ENCODE assay signal across 14 cellular contexts in genomic region chr9:79630521-79631403, GRCh38. TPM values are rescaled to one million over a fixed set of nuclear protein-coding genes. Genes with fewer than 3 reads are reported as not detected.
DNase-seq lines count a peak whose midpoint lies in the region; ATAC-seq, FAIRE-seq and TF ChIP-seq lines count a peak whose summit lies in the region.
"Had no signal": no experiment of that assay in that cellular context is flagged by ENCODE, and none has a peak within 500 bp of the region (broad histone marks: within the 10 kb centered on the region; RNA-seq: fewer than 3 reads in every experiment).

No MANE protein-coding gene starts in this region.

- peaks cover 2% of the 10 kb centered on the region for H3K9me3 Mint-ChIP-seq in glutamatergic neuron (ENCODE audit: unreplicated experiment)
- H3K9me3 Mint-ChIP-seq: nephron had no signal

- DNase-seq in kidney tubule cell (ENCODE audit: low spot score), result peak; percentile 22
- DNase-seq in cerebellar nuclear complex (lab: John Stamatoyannopoulos, UW), result no peak
- no peak for DNase-seq in pancreas
- DNase-seq in glutamatergic neuron, result no peak
- DNase-seq in NCI-H526 treated with DMSO at 0.1 percent for 48 hours (lab: John Stamatoyannopoulos, UW), result no peak
- DNase-seq: activated CD4-positive, alpha-beta T cell treated with anti-CD3 and anti-CD28 coated beads for 4 hours; NCI-H187; stimulated activated CD4-positive, alpha-beta T cell treated with anti-CD3 and anti-CD28 coated beads, Interleukin-1b, Interleukin-23, amount 100 ng/mL, for 48 hours had no signal

- TF ChIP-seq CTCF in pancreas (IDR thresholded peaks at IDR 0.05), result no peak
- no peak for TF ChIP-seq CTCF in glutamatergic neuron (IDR thresholded peaks at IDR 0.05; ENCODE audit: partially characterized antibody, unreplicated experiment)

- WGBS in pancreas, 2 donors, result 80 to 87% methylated on average over 5 of the region's 5 CpGs

- no peaks in the 10 kb centered on the region for H3K27me3 ChIP-seq in pancreas

- no peaks in the 10 kb centered on the region for H3K9me3 ChIP-seq in pancreas

- H3K4me3 Mint-ChIP-seq in glutamatergic neuron (ENCODE audit: unreplicated experiment), result no peak overlapping the region
- H3K4me3 Mint-ChIP-seq: nephron had no signal

- no peak overlapping the region for H3K4me3 ChIP-seq in pancreas

- no peaks in the 10 kb centered on the region for H3K36me3 ChIP-seq in pancreas

- no peaks in the 10 kb centered on the region for H3K36me3 Mint-ChIP-seq in glutamatergic neuron (ENCODE audit: unreplicated experiment)

- intact Hi-C loops in pancreas (cut with DNase I), result no loop called here

- no peaks in the 10 kb centered on the region for H3K4me1 ChIP-seq in pancreas

- no peak for FAIRE-seq in pancreas (lab: Jason Lieb, UNC)
- FAIRE-seq: D721Med had no signal

- peaks cover 2% of the 10 kb centered on the region for H3K27me3 Mint-ChIP-seq in glutamatergic neuron (ENCODE audit: unreplicated experiment)

- H3K27ac Mint-ChIP-seq in glutamatergic neuron (ENCODE audit: unreplicated experiment), result no peak overlapping the region

- ATAC-seq in GM18861 (IDR thresholded peaks at IDR 0.05; ENCODE audit: unreplicated experiment) (peak; percentile 57), GM21515 (IDR thresholded peaks at IDR 0.05; ENCODE audit: unreplicated experiment) (peak; percentile 51), HG03159 (IDR thresholded peaks at IDR 0.05; ENCODE audit: unreplicated experiment) (peak; percentile 68), pancreas (no peak)

- no peak overlapping the region for H3K27ac ChIP-seq in pancreas
- H3K27ac ChIP-seq: epithelial cell of prostate had no signal

- H3K4me1 Mint-ChIP-seq in glutamatergic neuron (ENCODE audit: low read depth, unreplicated experiment), result peaks cover 3% of the 10 kb centered on the region

RNA-seq across cellular contexts. Expression of gene TLE4, which starts 59.0 kb away (rescaled TPM):
- total RNA-seq in pancreas (10 to 100 TPM in 3 of 6 donors, 1 to 10 TPM in 3; 8.0 to 19.0 (median 10.3) TPM), glutamatergic neuron (ENCODE audit: unreplicated experiment) (97.4 TPM)
- 1 to 10 TPM; 2.8 to 4.1 TPM for polyA plus RNA-seq in pancreas

Comparison
In these comparisons a context has a peak if more than half of its experiments do, and no peak if none do; other contexts are left out.
1. ATAC-seq: peak in GM18861 (single experiment), GM21515 (single experiment) and HG03159 (single experiment); none in pancreas (0 of 4).